9 cellular contexts compared by ENCODE assay signal in the genomic region with DNA sequence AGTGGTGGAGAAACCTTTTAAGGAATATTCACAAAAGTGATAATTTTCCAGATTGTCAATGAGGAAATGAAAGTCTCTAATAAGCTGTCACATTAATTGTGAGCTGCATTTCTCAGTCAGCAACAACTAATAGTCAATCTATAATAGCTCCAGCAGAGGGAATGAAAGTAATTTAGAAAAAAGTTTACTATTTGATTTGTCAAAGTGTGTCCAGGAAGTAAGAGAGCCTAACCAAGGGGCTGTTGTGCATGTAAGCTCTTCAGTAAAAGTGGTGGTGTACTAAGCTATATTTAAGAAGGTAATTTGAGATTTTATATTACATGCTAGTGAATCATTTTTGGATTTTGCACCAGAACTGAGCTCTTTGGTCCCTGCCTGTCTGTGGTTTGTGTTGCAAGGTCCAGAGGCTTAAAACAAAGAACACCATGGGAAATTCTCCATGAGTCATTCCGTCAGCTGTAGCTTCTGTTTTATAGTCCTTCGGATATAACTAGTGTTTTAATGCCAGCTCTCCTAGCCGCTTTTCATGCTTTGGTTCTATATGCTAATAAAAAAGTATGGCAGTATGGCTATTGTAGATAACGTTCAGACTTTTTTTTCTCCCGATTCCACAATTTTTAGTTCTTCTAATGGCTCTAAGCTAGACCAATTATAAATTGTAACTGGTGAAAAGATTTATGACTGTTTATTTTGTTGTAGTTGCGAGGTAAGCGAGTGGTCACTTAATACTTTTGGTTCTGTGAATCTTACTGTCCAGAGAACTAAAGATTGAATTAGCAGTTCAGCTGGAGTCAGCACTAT.
DNase-seq lines count a peak whose midpoint lies in the region; ATAC-seq and TF ChIP-seq lines count a peak whose summit lies in the region.
"Had no signal": no experiment of that assay in that cellular context is flagged by ENCODE, and none has a peak within 500 bp of the region (broad histone marks: within the 10 kb centered on the region; RNA-seq: fewer than 3 reads in every experiment).

No MANE protein-coding gene starts in this region.

- peaks cover 0 to 16% (median 11%) of the 10 kb centered on the region in 10 experiments; a peak in 18 of 20 replicates for H3K4me1 ChIP-seq in BLaER1 treated with 17β-estradiol and CSF1 and Interleukin-3, amounts not matched to agents 10 nM and 100 nM
- no peaks in the 10 kb centered on the region for H3K4me1 ChIP-seq in MM.1S (ENCODE audit: low read length)

- no peaks in the 10 kb centered on the region for H3K9me2 ChIP-seq in MM.1S (replicated peaks; ENCODE audit: insufficient read depth, low read length)

- H3K9ac ChIP-seq in BLaER1 treated with 17β-estradiol and CSF1 and Interleukin-3, amounts not matched to agents 10 nM and 100 nM = no peak overlapping the region
- no peak overlapping the region for H3K9ac ChIP-seq in MM.1S (ENCODE audit: low read length)

- peak overlapping the region in 10 of 11 experiments; percentile 2 to 78 (median 52); a peak in 17 of 22 replicates for H3K4me2 ChIP-seq in BLaER1 treated with 17β-estradiol and CSF1 and Interleukin-3, amounts not matched to agents 10 nM and 100 nM
- H3K4me2 ChIP-seq in MM.1S (ENCODE audit: low read depth, low read length) = no peak overlapping the region

- H3K4me1 Mint-ChIP-seq in chondrocyte (ENCODE audit: low read depth) = peaks cover 62% of the 10 kb centered on the region
- H3K4me1 Mint-ChIP-seq in mesothelial cell of epicardium = peaks cover 45% of the 10 kb centered on the region
- peaks cover 2% of the 10 kb centered on the region for H3K4me1 Mint-ChIP-seq in activated CD8-positive, alpha-beta memory T cell treated with anti-CD3 and anti-CD28 coated beads, Interleukin-2, amount 10 ng/mL, durations not matched to agents 7 days and 5 days

- H2AFZ ChIP-seq in MM.1S (ENCODE audit: low read length) = no peak overlapping the region

- H3K27ac ChIP-seq in BLaER1 treated with 17β-estradiol and CSF1 and Interleukin-3, amounts not matched to agents 10 nM and 100 nM = peak overlapping the region in 1 of 11 experiments; percentile 30; a peak in 2 of 22 replicates
- H3K27ac ChIP-seq in MM.1S (ENCODE audit: low read length) = no peak overlapping the region
- H3K27ac ChIP-seq: tibial artery had no signal

- H3F3A ChIP-seq in MM.1S (ENCODE audit: insufficient read depth, low read length) = no peaks in the 10 kb centered on the region; the same call in 1 of the 2 replicates

- H3K27ac Mint-ChIP-seq in chondrocyte (ENCODE audit: unreplicated experiment) (peak overlapping the region; percentile 95), mesothelial cell of epicardium (peak overlapping the region; percentile 67)
- H3K27ac Mint-ChIP-seq in activated CD8-positive, alpha-beta memory T cell treated with anti-CD3 and anti-CD28 coated beads, Interleukin-2, amount 10 ng/mL, durations not matched to agents 7 days and 5 days = no peak overlapping the region

- no peaks in the 10 kb centered on the region for H3K36me3 ChIP-seq in BLaER1 treated with 17β-estradiol and CSF1 and Interleukin-3, amounts not matched to agents 10 nM and 100 nM
- no peaks in the 10 kb centered on the region for H3K36me3 ChIP-seq in MM.1S (replicated peaks; ENCODE audit: insufficient read depth, low read length)
- H3K36me3 ChIP-seq: tibial artery had no signal

- CTCF ChIA-PET in activated CD8-positive, alpha-beta memory T cell treated with anti-CD3 and anti-CD28 coated beads, Interleukin-2, amount 10 ng/mL, durations not matched to agents 7 days and 5 days (lab: Charles Lee) = interaction anchor here (1.0 kb wide), 1 partner anchor 97 kb away, joined by 3 read pairs; no protein-coding TSS in a partner anchor

- H3K4me3 Mint-ChIP-seq in chondrocyte (ENCODE audit: unreplicated experiment) (peak overlapping the region; percentile 68), mesothelial cell of epicardium (peak overlapping the region; percentile 3)
- H3K4me3 Mint-ChIP-seq in activated CD8-positive, alpha-beta memory T cell treated with anti-CD3 and anti-CD28 coated beads, Interleukin-2, amount 10 ng/mL, durations not matched to agents 7 days and 5 days = no peak overlapping the region

- H3K36me3 Mint-ChIP-seq in chondrocyte (ENCODE audit: low read depth) = no peaks in the 10 kb centered on the region
- H3K36me3 Mint-ChIP-seq in mesothelial cell of epicardium = peaks cover 2% of the 10 kb centered on the region
- no peaks in the 10 kb centered on the region for H3K36me3 Mint-ChIP-seq in activated CD8-positive, alpha-beta memory T cell treated with anti-CD3 and anti-CD28 coated beads, Interleukin-2, amount 10 ng/mL, durations not matched to agents 7 days and 5 days

- H3K4me3 ChIP-seq in BLaER1 treated with 17β-estradiol and CSF1 and Interleukin-3, amounts not matched to agents 10 nM and 100 nM = no peak overlapping the region
- no peak overlapping the region for H3K4me3 ChIP-seq in NB4 (ENCODE audit: low read depth, low read length)
- no peak overlapping the region for H3K4me3 ChIP-seq in MM.1S (ENCODE audit: low read length)

- no peak for TF ChIP-seq POLR2A in NB4 (IDR thresholded peaks at IDR 0.05; ENCODE audit: extremely low read depth, insufficient read length)

- no peaks in the 10 kb centered on the region for H3K27me3 ChIP-seq in BLaER1 treated with 17β-estradiol and CSF1 and Interleukin-3, amounts not matched to agents 10 nM and 100 nM
- H3K27me3 ChIP-seq in MM.1S (replicated peaks; ENCODE audit: insufficient read depth, low read length) = no peaks in the 10 kb centered on the region
- H3K27me3 ChIP-seq: tibial artery had no signal

- H3K9me3 ChIP-seq in BLaER1 treated with 17β-estradiol and CSF1 and Interleukin-3, amounts not matched to agents 10 nM and 100 nM (replicated peaks in 1 of 11) = peaks cover 0 to 2% (median under 1%) of the 10 kb centered on the region in 11 experiments; a peak in 6 of 22 replicates
- H3K9me3 ChIP-seq in MM.1S (replicated peaks; ENCODE audit: insufficient read depth, low read length) = no peaks in the 10 kb centered on the region
- H3K9me3 ChIP-seq: tibial artery had no signal

- H3K79me2 ChIP-seq in MM.1S (ENCODE audit: low read length) = peaks cover 99% of the 10 kb centered on the region

- H3K27me3 Mint-ChIP-seq in chondrocyte (ENCODE audit: low read depth) (no peaks in the 10 kb centered on the region), mesothelial cell of epicardium (ENCODE audit: low read depth) (no peaks in the 10 kb centered on the region)
- H3K27me3 Mint-ChIP-seq in activated CD8-positive, alpha-beta memory T cell treated with anti-CD3 and anti-CD28 coated beads, Interleukin-2, amount 10 ng/mL, durations not matched to agents 7 days and 5 days = peaks cover 18% of the 10 kb centered on the region

- no peak for TF ChIP-seq CTCF in NB4 (IDR thresholded peaks at IDR 0.05; ENCODE audit: low read depth, low read length)
- no peak for TF ChIP-seq CTCF in chondrocyte (IDR thresholded peaks at IDR 0.05)
- no peak for TF ChIP-seq CTCF in mesothelial cell of epicardium (IDR thresholded peaks at IDR 0.05; ENCODE audit: unreplicated experiment)
- no peak for TF ChIP-seq CTCF in MM.1S (IDR thresholded peaks at IDR 0.05; ENCODE audit: low read length)

- no peak for ATAC-seq in activated CD8-positive, alpha-beta memory T cell treated with anti-CD3 and anti-CD28 coated beads, Interleukin-2, amount 10 ng/mL, durations not matched to agents 7 days and 5 days
- no peak for ATAC-seq in HG02884 (IDR thresholded peaks at IDR 0.05; ENCODE audit: unreplicated experiment)

- DNase-seq in NB4 (ENCODE audit: low read depth) (peak; percentile 71), chondrocyte (ENCODE audit: low spot score) (no peak), mesothelial cell of epicardium (ENCODE audit: low spot score in 2 of 2, unreplicated experiment in 2 of 2) (no peak), MM.1S (no peak), AML-193 (lab: John Stamatoyannopoulos, UW) (no peak)
- no peak for DNase-seq in activated CD8-positive, alpha-beta memory T cell treated with anti-CD3 and anti-CD28 coated beads, Interleukin-2, amount 10 ng/mL, durations not matched to agents 7 days and 5 days

- H4K20me1 ChIP-seq in BLaER1 treated with 17β-estradiol and CSF1 and Interleukin-3, amounts not matched to agents 10 nM and 100 nM = peaks cover 8 to 99% (median 77%) of the 10 kb centered on the region in 11 experiments; a peak in 17 of 22 replicates
- H4K20me1 ChIP-seq in MM.1S (ENCODE audit: insufficient read depth, low read length) = peaks cover 23% of the 10 kb centered on the region

- H3K9me3 Mint-ChIP-seq in chondrocyte (ENCODE audit: low read depth) (no peaks in the 10 kb centered on the region), mesothelial cell of epicardium (peaks cover 5% of the 10 kb centered on the region)
- no peaks in the 10 kb centered on the region for H3K9me3 Mint-ChIP-seq in activated CD8-positive, alpha-beta memory T cell treated with anti-CD3 and anti-CD28 coated beads, Interleukin-2, amount 10 ng/mL, durations not matched to agents 7 days and 5 days (ENCODE audit: low read depth)
